Comparison of ENCODE assay signal across 2 cellular contexts in the genomic region with DNA sequence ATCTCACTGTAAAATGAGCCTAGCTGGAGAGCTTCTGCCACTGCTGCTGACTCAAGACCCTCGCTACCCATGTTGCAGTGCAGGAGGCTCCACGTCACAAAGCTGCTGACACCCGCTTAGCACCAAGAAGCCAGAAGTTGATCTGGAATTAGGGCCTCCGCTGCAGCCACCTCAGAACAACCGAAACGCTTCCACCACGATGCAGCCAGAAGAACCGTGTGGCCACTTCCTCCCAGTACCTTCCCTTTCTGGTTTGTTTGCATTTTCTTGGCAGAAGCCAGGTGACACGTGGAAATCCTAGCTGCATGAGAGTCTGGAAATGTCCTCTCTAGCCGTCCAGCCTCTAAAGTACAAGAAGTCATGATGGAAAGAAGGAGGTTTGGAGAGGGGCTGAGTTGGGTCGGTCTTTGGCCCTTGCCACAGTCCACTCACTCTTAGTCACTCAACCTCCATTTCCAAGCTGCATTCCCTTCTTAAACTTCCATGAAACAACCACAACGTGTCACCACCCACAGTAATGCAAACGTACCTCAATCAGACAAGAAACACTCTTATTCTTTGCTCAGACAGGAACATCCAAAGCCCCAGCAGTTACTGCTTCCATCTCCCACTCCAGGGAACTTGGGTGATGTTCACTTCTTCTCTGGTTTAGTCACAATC.
TF ChIP-seq lines count a peak whose summit lies in the region.

No MANE protein-coding gene starts in this region.

TF ChIP-seq in GM23338, 12 proteins besides CTCF, POLR2A, EP300 and RAD21 (continues in another document):
- TF ChIP-seq, protein P1, sequence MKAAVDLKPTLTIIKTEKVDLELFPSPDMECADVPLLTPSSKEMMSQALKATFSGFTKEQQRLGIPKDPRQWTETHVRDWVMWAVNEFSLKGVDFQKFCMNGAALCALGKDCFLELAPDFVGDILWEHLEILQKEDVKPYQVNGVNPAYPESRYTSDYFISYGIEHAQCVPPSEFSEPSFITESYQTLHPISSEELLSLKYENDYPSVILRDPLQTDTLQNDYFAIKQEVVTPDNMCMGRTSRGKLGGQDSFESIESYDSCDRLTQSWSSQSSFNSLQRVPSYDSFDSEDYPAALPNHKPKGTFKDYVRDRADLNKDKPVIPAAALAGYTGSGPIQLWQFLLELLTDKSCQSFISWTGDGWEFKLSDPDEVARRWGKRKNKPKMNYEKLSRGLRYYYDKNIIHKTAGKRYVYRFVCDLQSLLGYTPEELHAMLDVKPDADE (IDR thresholded peaks at IDR 0.05) = no peak
- TF ChIP-seq POLR2AphosphoS5 (IDR thresholded peaks at IDR 0.05; ENCODE audit: low read depth) (no peak), ZNF331 (CRISPR knock-in tag; IDR thresholded peaks at IDR 0.05; ENCODE audit: low read depth) (no peak), NANOG (IDR thresholded peaks at IDR 0.05; ENCODE audit: borderline replicate concordance) (no peak), CREB1 (CRISPR knock-in tag; IDR thresholded peaks at IDR 0.05; ENCODE audit: low read depth) (no peak), STAT1 (IDR thresholded peaks at IDR 0.05; ENCODE audit: unreplicated experiment) (no peak), EZH2phosphoT487 (IDR thresholded peaks at IDR 0.05; ENCODE audit: unreplicated experiment) (no peak), ZNF114 (CRISPR knock-in tag; IDR thresholded peaks at IDR 0.05) (no peak), EZH2 (IDR thresholded peaks at IDR 0.05; ENCODE audit: low read depth, unreplicated experiment) (no peak), JUNB (IDR thresholded peaks at IDR 0.05; ENCODE audit: unreplicated experiment) (no peak)
- TF ChIP-seq, protein P2, sequence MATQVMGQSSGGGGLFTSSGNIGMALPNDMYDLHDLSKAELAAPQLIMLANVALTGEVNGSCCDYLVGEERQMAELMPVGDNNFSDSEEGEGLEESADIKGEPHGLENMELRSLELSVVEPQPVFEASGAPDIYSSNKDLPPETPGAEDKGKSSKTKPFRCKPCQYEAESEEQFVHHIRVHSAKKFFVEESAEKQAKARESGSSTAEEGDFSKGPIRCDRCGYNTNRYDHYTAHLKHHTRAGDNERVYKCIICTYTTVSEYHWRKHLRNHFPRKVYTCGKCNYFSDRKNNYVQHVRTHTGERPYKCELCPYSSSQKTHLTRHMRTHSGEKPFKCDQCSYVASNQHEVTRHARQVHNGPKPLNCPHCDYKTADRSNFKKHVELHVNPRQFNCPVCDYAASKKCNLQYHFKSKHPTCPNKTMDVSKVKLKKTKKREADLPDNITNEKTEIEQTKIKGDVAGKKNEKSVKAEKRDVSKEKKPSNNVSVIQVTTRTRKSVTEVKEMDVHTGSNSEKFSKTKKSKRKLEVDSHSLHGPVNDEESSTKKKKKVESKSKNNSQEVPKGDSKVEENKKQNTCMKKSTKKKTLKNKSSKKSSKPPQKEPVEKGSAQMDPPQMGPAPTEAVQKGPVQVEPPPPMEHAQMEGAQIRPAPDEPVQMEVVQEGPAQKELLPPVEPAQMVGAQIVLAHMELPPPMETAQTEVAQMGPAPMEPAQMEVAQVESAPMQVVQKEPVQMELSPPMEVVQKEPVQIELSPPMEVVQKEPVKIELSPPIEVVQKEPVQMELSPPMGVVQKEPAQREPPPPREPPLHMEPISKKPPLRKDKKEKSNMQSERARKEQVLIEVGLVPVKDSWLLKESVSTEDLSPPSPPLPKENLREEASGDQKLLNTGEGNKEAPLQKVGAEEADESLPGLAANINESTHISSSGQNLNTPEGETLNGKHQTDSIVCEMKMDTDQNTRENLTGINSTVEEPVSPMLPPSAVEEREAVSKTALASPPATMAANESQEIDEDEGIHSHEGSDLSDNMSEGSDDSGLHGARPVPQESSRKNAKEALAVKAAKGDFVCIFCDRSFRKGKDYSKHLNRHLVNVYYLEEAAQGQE (IDR thresholded peaks at IDR 0.05; ENCODE audit: unreplicated experiment) = no peak

TF ChIP-seq in H1, 55 proteins besides CTCF, POLR2A, EP300 and RAD21:
- TF ChIP-seq, protein P3, sequence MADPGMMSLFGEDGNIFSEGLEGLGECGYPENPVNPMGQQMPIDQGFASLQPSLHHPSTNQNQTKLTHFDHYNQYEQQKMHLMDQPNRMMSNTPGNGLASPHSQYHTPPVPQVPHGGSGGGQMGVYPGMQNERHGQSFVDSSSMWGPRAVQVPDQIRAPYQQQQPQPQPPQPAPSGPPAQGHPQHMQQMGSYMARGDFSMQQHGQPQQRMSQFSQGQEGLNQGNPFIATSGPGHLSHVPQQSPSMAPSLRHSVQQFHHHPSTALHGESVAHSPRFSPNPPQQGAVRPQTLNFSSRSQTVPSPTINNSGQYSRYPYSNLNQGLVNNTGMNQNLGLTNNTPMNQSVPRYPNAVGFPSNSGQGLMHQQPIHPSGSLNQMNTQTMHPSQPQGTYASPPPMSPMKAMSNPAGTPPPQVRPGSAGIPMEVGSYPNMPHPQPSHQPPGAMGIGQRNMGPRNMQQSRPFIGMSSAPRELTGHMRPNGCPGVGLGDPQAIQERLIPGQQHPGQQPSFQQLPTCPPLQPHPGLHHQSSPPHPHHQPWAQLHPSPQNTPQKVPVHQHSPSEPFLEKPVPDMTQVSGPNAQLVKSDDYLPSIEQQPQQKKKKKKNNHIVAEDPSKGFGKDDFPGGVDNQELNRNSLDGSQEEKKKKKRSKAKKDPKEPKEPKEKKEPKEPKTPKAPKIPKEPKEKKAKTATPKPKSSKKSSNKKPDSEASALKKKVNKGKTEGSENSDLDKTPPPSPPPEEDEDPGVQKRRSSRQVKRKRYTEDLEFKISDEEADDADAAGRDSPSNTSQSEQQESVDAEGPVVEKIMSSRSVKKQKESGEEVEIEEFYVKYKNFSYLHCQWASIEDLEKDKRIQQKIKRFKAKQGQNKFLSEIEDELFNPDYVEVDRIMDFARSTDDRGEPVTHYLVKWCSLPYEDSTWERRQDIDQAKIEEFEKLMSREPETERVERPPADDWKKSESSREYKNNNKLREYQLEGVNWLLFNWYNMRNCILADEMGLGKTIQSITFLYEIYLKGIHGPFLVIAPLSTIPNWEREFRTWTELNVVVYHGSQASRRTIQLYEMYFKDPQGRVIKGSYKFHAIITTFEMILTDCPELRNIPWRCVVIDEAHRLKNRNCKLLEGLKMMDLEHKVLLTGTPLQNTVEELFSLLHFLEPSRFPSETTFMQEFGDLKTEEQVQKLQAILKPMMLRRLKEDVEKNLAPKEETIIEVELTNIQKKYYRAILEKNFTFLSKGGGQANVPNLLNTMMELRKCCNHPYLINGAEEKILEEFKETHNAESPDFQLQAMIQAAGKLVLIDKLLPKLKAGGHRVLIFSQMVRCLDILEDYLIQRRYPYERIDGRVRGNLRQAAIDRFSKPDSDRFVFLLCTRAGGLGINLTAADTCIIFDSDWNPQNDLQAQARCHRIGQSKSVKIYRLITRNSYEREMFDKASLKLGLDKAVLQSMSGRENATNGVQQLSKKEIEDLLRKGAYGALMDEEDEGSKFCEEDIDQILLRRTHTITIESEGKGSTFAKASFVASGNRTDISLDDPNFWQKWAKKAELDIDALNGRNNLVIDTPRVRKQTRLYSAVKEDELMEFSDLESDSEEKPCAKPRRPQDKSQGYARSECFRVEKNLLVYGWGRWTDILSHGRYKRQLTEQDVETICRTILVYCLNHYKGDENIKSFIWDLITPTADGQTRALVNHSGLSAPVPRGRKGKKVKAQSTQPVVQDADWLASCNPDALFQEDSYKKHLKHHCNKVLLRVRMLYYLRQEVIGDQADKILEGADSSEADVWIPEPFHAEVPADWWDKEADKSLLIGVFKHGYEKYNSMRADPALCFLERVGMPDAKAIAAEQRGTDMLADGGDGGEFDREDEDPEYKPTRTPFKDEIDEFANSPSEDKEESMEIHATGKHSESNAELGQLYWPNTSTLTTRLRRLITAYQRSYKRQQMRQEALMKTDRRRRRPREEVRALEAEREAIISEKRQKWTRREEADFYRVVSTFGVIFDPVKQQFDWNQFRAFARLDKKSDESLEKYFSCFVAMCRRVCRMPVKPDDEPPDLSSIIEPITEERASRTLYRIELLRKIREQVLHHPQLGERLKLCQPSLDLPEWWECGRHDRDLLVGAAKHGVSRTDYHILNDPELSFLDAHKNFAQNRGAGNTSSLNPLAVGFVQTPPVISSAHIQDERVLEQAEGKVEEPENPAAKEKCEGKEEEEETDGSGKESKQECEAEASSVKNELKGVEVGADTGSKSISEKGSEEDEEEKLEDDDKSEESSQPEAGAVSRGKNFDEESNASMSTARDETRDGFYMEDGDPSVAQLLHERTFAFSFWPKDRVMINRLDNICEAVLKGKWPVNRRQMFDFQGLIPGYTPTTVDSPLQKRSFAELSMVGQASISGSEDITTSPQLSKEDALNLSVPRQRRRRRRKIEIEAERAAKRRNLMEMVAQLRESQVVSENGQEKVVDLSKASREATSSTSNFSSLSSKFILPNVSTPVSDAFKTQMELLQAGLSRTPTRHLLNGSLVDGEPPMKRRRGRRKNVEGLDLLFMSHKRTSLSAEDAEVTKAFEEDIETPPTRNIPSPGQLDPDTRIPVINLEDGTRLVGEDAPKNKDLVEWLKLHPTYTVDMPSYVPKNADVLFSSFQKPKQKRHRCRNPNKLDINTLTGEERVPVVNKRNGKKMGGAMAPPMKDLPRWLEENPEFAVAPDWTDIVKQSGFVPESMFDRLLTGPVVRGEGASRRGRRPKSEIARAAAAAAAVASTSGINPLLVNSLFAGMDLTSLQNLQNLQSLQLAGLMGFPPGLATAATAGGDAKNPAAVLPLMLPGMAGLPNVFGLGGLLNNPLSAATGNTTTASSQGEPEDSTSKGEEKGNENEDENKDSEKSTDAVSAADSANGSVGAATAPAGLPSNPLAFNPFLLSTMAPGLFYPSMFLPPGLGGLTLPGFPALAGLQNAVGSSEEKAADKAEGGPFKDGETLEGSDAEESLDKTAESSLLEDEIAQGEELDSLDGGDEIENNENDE (IDR thresholded peaks at IDR 0.05; ENCODE audit: insufficient replicate concordance, low read length) = no peak
- TF ChIP-seq HDAC6 (IDR thresholded peaks at IDR 0.05; ENCODE audit: low read depth, low read length) = no peak
- no peak for TF ChIP-seq CTBP2 (IDR thresholded peaks at IDR 0.05; ENCODE audit: borderline replicate concordance, insufficient read depth, insufficient read length, low read length)
- TF ChIP-seq RBBP5 (IDR thresholded peaks at IDR 0.05; ENCODE audit: borderline replicate concordance, low read depth, low read length) = no peak
- no peak for TF ChIP-seq TAF1 (IDR thresholded peaks at IDR 0.05; ENCODE audit: low read depth, low read length)
- TF ChIP-seq ATF2 (IDR thresholded peaks at IDR 0.05; ENCODE audit: low read length) = no peak
- no peak for TF ChIP-seq SAP30 (IDR thresholded peaks at IDR 0.05; ENCODE audit: insufficient read depth, insufficient replicate concordance, low read length)
- TF ChIP-seq POLR2AphosphoS5 (IDR thresholded peaks at IDR 0.05; ENCODE audit: low read depth, low read length) = no peak
- no peak for TF ChIP-seq BACH1 (IDR thresholded peaks at IDR 0.05; ENCODE audit: low read length)
- TF ChIP-seq GABPA (IDR thresholded peaks at IDR 0.05; ENCODE audit: borderline replicate concordance, insufficient read depth, low read length) = no peak
- no peak for TF ChIP-seq GTF2F1 (IDR thresholded peaks at IDR 0.05; ENCODE audit: borderline replicate concordance, low read depth, low read length)
- TF ChIP-seq CBX8 (IDR thresholded peaks at IDR 0.05; ENCODE audit: borderline replicate concordance, low read depth, low read length) = no peak
- no peak for TF ChIP-seq SP2 (IDR thresholded peaks at IDR 0.05; ENCODE audit: low read length)
- no peak for TF ChIP-seq SIN3A (conservative IDR thresholded peaks at IDR 0.05 in 1 of 2, IDR thresholded peaks at IDR 0.05 in 1 of 2; ENCODE audit: low read depth in 1 of 2, low read length in 2 of 2)
- TF ChIP-seq, protein P4, sequence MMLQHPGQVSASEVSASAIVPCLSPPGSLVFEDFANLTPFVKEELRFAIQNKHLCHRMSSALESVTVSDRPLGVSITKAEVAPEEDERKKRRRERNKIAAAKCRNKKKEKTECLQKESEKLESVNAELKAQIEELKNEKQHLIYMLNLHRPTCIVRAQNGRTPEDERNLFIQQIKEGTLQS (IDR thresholded peaks at IDR 0.05; ENCODE audit: insufficient read depth, low read depth, low read length) = no peak
- no peak for TF ChIP-seq TBP (IDR thresholded peaks at IDR 0.05; ENCODE audit: low read depth, low read length)
- TF ChIP-seq TCF12 (IDR thresholded peaks at IDR 0.05; ENCODE audit: low read depth, low read length) = no peak
